Comparison of ENCODE assay signal across 2 cellular contexts in genomic region chr20:62258499-62259293, GRCh38.
A peak's percentile ranks its signal among the peaks of the same experiment; 100 is the strongest.
TF ChIP-seq lines count a peak whose summit lies in the region.

No MANE protein-coding gene starts in this region.

TF ChIP-seq in HEK293, 187 proteins besides CTCF, POLR2A, EP300 and RAD21:
- no peak for TF ChIP-seq ZBTB20 (tag by site-specific recombination; IDR thresholded peaks at IDR 0.05)
- TF ChIP-seq, protein P1, sequence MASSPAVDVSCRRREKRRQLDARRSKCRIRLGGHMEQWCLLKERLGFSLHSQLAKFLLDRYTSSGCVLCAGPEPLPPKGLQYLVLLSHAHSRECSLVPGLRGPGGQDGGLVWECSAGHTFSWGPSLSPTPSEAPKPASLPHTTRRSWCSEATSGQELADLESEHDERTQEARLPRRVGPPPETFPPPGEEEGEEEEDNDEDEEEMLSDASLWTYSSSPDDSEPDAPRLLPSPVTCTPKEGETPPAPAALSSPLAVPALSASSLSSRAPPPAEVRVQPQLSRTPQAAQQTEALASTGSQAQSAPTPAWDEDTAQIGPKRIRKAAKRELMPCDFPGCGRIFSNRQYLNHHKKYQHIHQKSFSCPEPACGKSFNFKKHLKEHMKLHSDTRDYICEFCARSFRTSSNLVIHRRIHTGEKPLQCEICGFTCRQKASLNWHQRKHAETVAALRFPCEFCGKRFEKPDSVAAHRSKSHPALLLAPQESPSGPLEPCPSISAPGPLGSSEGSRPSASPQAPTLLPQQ (tag by site-specific recombination; IDR thresholded peaks at IDR 0.05), result peak; percentile 67
- no peak for TF ChIP-seq ZNF521 (tag by site-specific recombination; IDR thresholded peaks at IDR 0.05)
- peak; percentile 82 for TF ChIP-seq ZNF600 (tag by site-specific recombination; IDR thresholded peaks at IDR 0.05)
- no peak for TF ChIP-seq ZNF777 (tag by site-specific recombination; IDR thresholded peaks at IDR 0.05; ENCODE audit: borderline replicate concordance)
- TF ChIP-seq GLI2 (tag by site-specific recombination; IDR thresholded peaks at IDR 0.05; ENCODE audit: borderline replicate concordance, low read depth), result no peak
TF ChIP-seq in HEK293: peak in this region for 2.

TF ChIP-seq in K562, 482 proteins besides CTCF, POLR2A, EP300 and RAD21:
- TF ChIP-seq MTA3 (IDR thresholded peaks at IDR 0.05; ENCODE audit: borderline replicate concordance), result no peak
- no peak for TF ChIP-seq BRCA1 (IDR thresholded peaks at IDR 0.05)
- TF ChIP-seq BRCA1 (CRISPR knock-in tag; IDR thresholded peaks at IDR 0.05), result no peak
- TF ChIP-seq MXI1 (IDR thresholded peaks at IDR 0.05; ENCODE audit: low read depth, low read length), result no peak
- TF ChIP-seq ZBTB1 (CRISPR knock-in tag; IDR thresholded peaks at IDR 0.05; ENCODE audit: borderline replicate concordance, low read depth), result no peak
- no peak for TF ChIP-seq TAF9B (IDR thresholded peaks at IDR 0.05; ENCODE audit: partially characterized antibody)
- no peak for TF ChIP-seq ESRRB (CRISPR knock-in tag; IDR thresholded peaks at IDR 0.05; ENCODE audit: borderline replicate concordance)
- TF ChIP-seq SOX6 (IDR thresholded peaks at IDR 0.05), result no peak
- no peak for TF ChIP-seq ZNF740 (CRISPR knock-in tag; IDR thresholded peaks at IDR 0.05)
- TF ChIP-seq ZNF740 (tag; IDR thresholded peaks at IDR 0.05), result no peak
- TF ChIP-seq ZNF766 (CRISPR knock-in tag; conservative IDR thresholded peaks at IDR 0.05), result no peak
- TF ChIP-seq PHF20 (IDR thresholded peaks at IDR 0.05; ENCODE audit: partially characterized antibody), result no peak
